8 cellular contexts compared by ENCODE assay signal in genomic region chr6:24125980-24126379, GRCh38. TPM values are rescaled to one million over a fixed set of nuclear protein-coding genes. Genes with fewer than 3 reads are reported as not detected.
DNase-seq lines count a peak whose midpoint lies in the region; ATAC-seq, FAIRE-seq and TF ChIP-seq lines count a peak whose summit lies in the region.

Gene NRSN1 (plus strand): TSS chr6:24126215. CDS start chr6:24134328, 8,113 bp downstream.

- H3K27ac Mint-ChIP-seq in activated CD4-positive, alpha-beta memory T cell treated with anti-CD3 and anti-CD28 coated beads for 36 hours = no peak within 1 kb of the TSS

- H2AFZ ChIP-seq in K562 (ENCODE audit: low read depth, low read length) = 0 out of 2 replicates have a peak within 1 kb of the TSS, but pooled peaks have one; percentile 30

- no peaks in the 10 kb centered on the region for H3K79me2 ChIP-seq in K562 (ENCODE audit: control insufficient read depth, insufficient read depth, low read length)

- no peaks in the 10 kb centered on the region for H3K36me3 ChIP-seq in K562 (ENCODE audit: control insufficient read depth, insufficient read depth, low read length)
- H3K36me3 ChIP-seq in mucosa of descending colon (ENCODE audit: low read depth) = no peaks in the 10 kb centered on the region

- in situ Hi-C loops in K562 (cut with MboI) = no loop called here

- no peak within 1 kb of the TSS for H3K27ac ChIP-seq in K562 (ENCODE audit: extremely low read depth, low read depth, low read length)

- no peak for TF ChIP-seq EP300 in K562 (IDR thresholded peaks at IDR 0.05; ENCODE audit: low read length)

- no peaks in the 10 kb centered on the region for H4K20me1 ChIP-seq in K562 (replicated peaks; ENCODE audit: control insufficient read depth, insufficient read depth, low read length)

- intact Hi-C loops in K562 (cut with micrococcal nuclease) = no loop called here
- intact Hi-C loops in mucosa of descending colon (cut with DNase I, micrococcal nuclease) = no loop called here
- intact Hi-C loops in activated CD4-positive, alpha-beta memory T cell treated with anti-CD3 and anti-CD28 coated beads for 36 hours (cut with micrococcal nuclease) = no loop called here

- no peak for FAIRE-seq in K562 (lab: Jason Lieb, UNC)

- H3K9ac ChIP-seq in K562 (ENCODE audit: insufficient read depth in 1 of 2, low read depth in 2 of 2, low read length in 2 of 2) = no peak within 1 kb of the TSS

- no peaks in the 10 kb centered on the region for H3K9me3 Mint-ChIP-seq in activated CD4-positive, alpha-beta memory T cell treated with anti-CD3 and anti-CD28 coated beads for 36 hours

- ATAC-seq in K562 (peak; percentile 92), mucosa of descending colon (peak; percentile 47), HG03432 (IDR thresholded peaks at IDR 0.05; ENCODE audit: unreplicated experiment) (no peak), HG02852 (IDR thresholded peaks at IDR 0.05; ENCODE audit: unreplicated experiment) (no peak), GM21737 (IDR thresholded peaks at IDR 0.05; ENCODE audit: unreplicated experiment) (no peak)

- H3K4me1 ChIP-seq in K562 (replicated peaks in 1 of 2; ENCODE audit: control insufficient read depth in 2 of 2, insufficient read depth in 2 of 2, low read length in 2 of 2) = no peaks in the 10 kb centered on the region
- H3K4me1 ChIP-seq in mucosa of descending colon (ENCODE audit: low read depth) = no peaks in the 10 kb centered on the region

- no peak for TF ChIP-seq RAD21 in K562 (CRISPR knock-in tag; conservative IDR thresholded peaks at IDR 0.05 in 1 of 2, IDR thresholded peaks at IDR 0.05 in 1 of 2)

- DNase-seq in DMS79 treated with DMSO at 0.1 percent for 48 hours (lab: John Stamatoyannopoulos, UW) (peak; percentile 76), NCI-H2029 treated with DMSO at 0.1 percent for 48 hours (lab: John Stamatoyannopoulos, UW) (peak; percentile 56), K562 (ENCODE audit: extremely low read depth in 1 of 4, low spot score in 3 of 4) (peak; percentile 41 to 70 (median 62)), mucosa of descending colon (peak in 2 of 3 donors; percentile 7 to 25)
- DNase-seq in activated CD4-positive, alpha-beta memory T cell treated with anti-CD3 and anti-CD28 coated beads for 36 hours = no peak

- TF ChIP-seq CTCF in K562 (IDR thresholded peaks at IDR 0.05 in 2 of 3, conservative IDR thresholded peaks at IDR 0.05 in 1 of 3; ENCODE audit: insufficient read depth in 2 of 3, low read depth in 1 of 3, low read length in 3 of 3) (no peak), mucosa of descending colon (IDR thresholded peaks at IDR 0.05) (no peak)

- no peaks in the 10 kb centered on the region for H3K9me1 ChIP-seq in K562 (ENCODE audit: control insufficient read depth, insufficient read depth, low read length)

- no peak for TF ChIP-seq POLR2A in K562 (conservative IDR thresholded peaks at IDR 0.05)

- peaks cover 13% of the 10 kb centered on the region for H3K27me3 Mint-ChIP-seq in activated CD4-positive, alpha-beta memory T cell treated with anti-CD3 and anti-CD28 coated beads for 36 hours

- BruUV-seq in K562 (replicated peaks; lab: Mats Ljungman, UMichigan) = no TSS peak

- POLR2A ChIA-PET in K562 (lab: Yijun Ruan, JAX) = no interaction called here
- POLR2A ChIA-PET in activated CD4-positive, alpha-beta memory T cell treated with anti-CD3 and anti-CD28 coated beads for 36 hours (lab: Charles Lee) = no interaction called here

- no peaks in the 10 kb centered on the region for H3K4me1 Mint-ChIP-seq in activated CD4-positive, alpha-beta memory T cell treated with anti-CD3 and anti-CD28 coated beads for 36 hours (ENCODE audit: low read depth)

- no peaks in the 10 kb centered on the region for H3K36me3 Mint-ChIP-seq in activated CD4-positive, alpha-beta memory T cell treated with anti-CD3 and anti-CD28 coated beads for 36 hours

- CTCF ChIA-PET in K562 (lab: Yijun Ruan, JAX; ENCODE audit: low intra/inter-chr PET ratio) = no interaction called here
- CTCF ChIA-PET in activated CD4-positive, alpha-beta memory T cell treated with anti-CD3 and anti-CD28 coated beads for 36 hours (lab: Charles Lee) = no interaction called here

- H3K4me3 ChIP-seq in K562 (no peak within 1 kb of the TSS), mucosa of descending colon (no peak within 1 kb of the TSS)

- H3K9me3 ChIP-seq in K562 (replicated peaks; ENCODE audit: control insufficient read depth, insufficient read depth, low read depth, low read length) (no peaks in the 10 kb centered on the region), mucosa of descending colon (no peaks in the 10 kb centered on the region)

- H3K4me2 ChIP-seq in K562 (ENCODE audit: insufficient read depth, low read length) = peak within 1 kb of the TSS; percentile 29; the same call in 1 of the 2 replicates

- H3K4me3 Mint-ChIP-seq in activated CD4-positive, alpha-beta memory T cell treated with anti-CD3 and anti-CD28 coated beads for 36 hours = no peak within 1 kb of the TSS

- WGBS in K562 (ENCODE audit: insufficient coverage, low coverage, missing lambda C conversion rate) = 2% methylated on average over 18 of the region's 37 CpGs

- no peaks in the 10 kb centered on the region for H3K27me3 ChIP-seq in K562 (ENCODE audit: control insufficient read depth in 2 of 2, insufficient read depth in 2 of 2, low read length in 2 of 2)

TF ChIP-seq in K562, 482 proteins besides CTCF, POLR2A, EP300 and RAD21:
- TF ChIP-seq, protein P1, sequence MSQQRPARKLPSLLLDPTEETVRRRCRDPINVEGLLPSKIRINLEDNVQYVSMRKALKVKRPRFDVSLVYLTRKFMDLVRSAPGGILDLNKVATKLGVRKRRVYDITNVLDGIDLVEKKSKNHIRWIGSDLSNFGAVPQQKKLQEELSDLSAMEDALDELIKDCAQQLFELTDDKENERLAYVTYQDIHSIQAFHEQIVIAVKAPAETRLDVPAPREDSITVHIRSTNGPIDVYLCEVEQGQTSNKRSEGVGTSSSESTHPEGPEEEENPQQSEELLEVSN (IDR thresholded peaks at IDR 0.05; ENCODE audit: borderline replicate concordance in 1 of 2, extremely low read depth in 1 of 2, insufficient read depth in 1 of 2, insufficient read length in 1 of 2, low read depth in 1 of 2, low read length in 1 of 2, poor library complexity in 1 of 2, severe bottlenecking in 1 of 2) = peak in 1 of 2 experiments; percentile 45
- TF ChIP-seq, protein P2, sequence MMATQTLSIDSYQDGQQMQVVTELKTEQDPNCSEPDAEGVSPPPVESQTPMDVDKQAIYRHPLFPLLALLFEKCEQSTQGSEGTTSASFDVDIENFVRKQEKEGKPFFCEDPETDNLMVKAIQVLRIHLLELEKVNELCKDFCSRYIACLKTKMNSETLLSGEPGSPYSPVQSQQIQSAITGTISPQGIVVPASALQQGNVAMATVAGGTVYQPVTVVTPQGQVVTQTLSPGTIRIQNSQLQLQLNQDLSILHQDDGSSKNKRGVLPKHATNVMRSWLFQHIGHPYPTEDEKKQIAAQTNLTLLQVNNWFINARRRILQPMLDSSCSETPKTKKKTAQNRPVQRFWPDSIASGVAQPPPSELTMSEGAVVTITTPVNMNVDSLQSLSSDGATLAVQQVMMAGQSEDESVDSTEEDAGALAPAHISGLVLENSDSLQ (IDR thresholded peaks at IDR 0.05) = peak; percentile 49; the same call in 1 of the 2 replicates
- TF ChIP-seq ZBTB9 (CRISPR knock-in tag; IDR thresholded peaks at IDR 0.05) = no peak

RNA-seq across cellular contexts. Expression of gene NRSN1, which starts in this region (rescaled TPM):
- total RNA-seq in K562 (2011; cell fraction: chromatin; rRNA removed; ENCODE audit: low replicate concordance) = not detected in 2 replicates
- not detected in 2 replicates for total RNA-seq in K562 (2011; cell fraction: nucleolus; rRNA removed)
- total RNA-seq in K562 (2011; cell fraction: nucleoplasm; rRNA removed) = not detected in 2 replicates
- not detected in 2 replicates for total RNA-seq in K562 (2014; rRNA removed)
- total RNA-seq in K562 (2014; rRNA removed; fragmentation: Illumina TruSeq; extraction: Trizol) = not detected in 2 replicates
- not detected in 2 replicates for total RNA-seq in K562 (2015; rRNA removed; fragmentation: Illumina TruSeq; extraction: Trizol)
- not detected in 2 replicates for total RNA-seq in K562 (2021)
- not detected in 2 replicates for polyA plus RNA-seq in K562 (2011; rRNA removed)
- polyA plus RNA-seq in K562 (2011; cell fraction: cytosol; rRNA removed) = not detected in 2 replicates
- not detected in 2 replicates for polyA plus RNA-seq in K562 (2011; cell fraction: nucleus; rRNA removed)
- not detected in 2 replicates for polyA plus RNA-seq in K562 (2012)
- not detected in 2 replicates for polyA plus RNA-seq in K562 (2014; fragmentation: Illumina TruSeq; extraction: Trizol)
- polyA plus RNA-seq in K562 (2014; fragmentation: Nextera tagmentation; extraction: Ambion mirVana) = not detected
- polyA plus RNA-seq in K562 (2014; rRNA removed) = not detected in 2 replicates
- polyA minus RNA-seq in K562 (2011; rRNA and poly(A)+ RNA removed) = not detected in 2 replicates
- polyA minus RNA-seq in K562 (2011; cell fraction: cytosol; rRNA and poly(A)+ RNA removed) = not detected in 2 replicates
- polyA minus RNA-seq in K562 (2011; cell fraction: nucleus; rRNA and poly(A)+ RNA removed) = not detected in 2 replicates
- 1 to 10 TPM in 1 of 3 donors, not detected in 2; 2.4 TPM for total RNA-seq in mucosa of descending colon
- not detected for total RNA-seq in activated CD4-positive, alpha-beta memory T cell treated with anti-CD3 and anti-CD28 coated beads for 36 hours

Comparison
In these comparisons a context has a peak if more than half of its experiments do, and no peak if none do; other contexts are left out.
1. Peak in DNase-seq, ATAC-seq and H3K4me2 ChIP-seq in K562; RNA of the gene not detected or under 1 TPM.